ENCODE assay signal across 11 cellular contexts in the genomic region with DNA sequence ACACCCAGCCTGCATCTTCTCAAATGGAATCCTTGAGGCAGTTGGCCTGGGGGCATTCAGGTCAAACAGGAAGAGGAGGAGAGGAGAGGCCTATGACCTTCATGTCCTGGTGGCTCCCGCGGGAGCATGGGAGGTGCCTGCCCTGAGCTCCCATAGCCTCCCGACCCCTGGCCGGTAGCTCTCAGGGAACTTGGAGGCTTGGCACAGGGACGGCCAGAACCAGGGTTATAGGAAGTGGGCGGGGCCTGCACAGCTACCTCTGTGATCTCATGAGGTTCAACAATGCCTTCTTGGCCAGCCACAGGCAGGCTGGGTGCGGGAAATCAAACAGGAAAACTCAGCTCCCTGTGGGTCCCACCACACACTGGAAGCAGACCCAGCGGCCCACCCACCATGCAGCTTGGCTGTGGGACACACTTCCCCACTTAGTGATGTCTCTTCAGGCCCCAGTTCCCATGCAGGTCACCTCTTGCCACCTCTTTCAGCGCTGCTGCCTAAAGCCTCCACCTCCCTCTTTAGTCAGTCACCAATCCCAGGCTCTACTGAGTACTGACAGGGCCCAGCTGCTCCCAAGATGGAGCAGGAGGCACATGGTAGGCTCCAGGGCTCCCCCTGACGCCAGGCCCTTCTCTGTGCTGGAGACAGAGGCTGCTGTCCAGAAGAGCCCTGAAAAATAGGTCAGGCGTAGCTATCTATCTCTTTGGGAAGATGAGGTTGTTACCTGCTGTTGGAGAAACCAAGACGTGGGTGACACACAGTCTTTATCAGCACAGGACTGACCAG. TPM values are rescaled to one million over a fixed set of nuclear protein-coding genes. Genes with fewer than 3 reads are reported as not detected.
DNase-seq lines count a peak whose midpoint lies in the region; ATAC-seq and TF ChIP-seq lines count a peak whose summit lies in the region.
"Had no signal": no experiment of that assay in that cellular context is flagged by ENCODE, and none has a peak within 500 bp of the region (broad histone marks: within the 10 kb centered on the region; RNA-seq: fewer than 3 reads in every experiment).

A gene (minus strand): TSS at position 200 of the 783 bp plus-strand sequence. CDS start 1,065 bp downstream, outside the sequence.

- TF ChIP-seq POLR2A in spleen (IDR thresholded peaks at IDR 0.05) (no peak), Peyer's patch (IDR thresholded peaks at IDR 0.05) (no peak)

- H3K27me3 ChIP-seq in CD4-positive, alpha-beta T cell (ENCODE audit: control insufficient read depth, insufficient read depth, low read length): no peaks in the 10 kb centered on the region
- no peaks in the 10 kb centered on the region for H3K27me3 ChIP-seq in liver (ENCODE audit: control insufficient read depth in 4 of 4, insufficient read depth in 4 of 4, low read length in 3 of 4)
- H3K27me3 ChIP-seq in spleen (replicated peaks in 1 of 7): no peaks in the 10 kb centered on the region
- no peaks in the 10 kb centered on the region for H3K27me3 ChIP-seq in Peyer's patch

- H3K27me3 Mint-ChIP-seq in CD4-positive, alpha-beta T cell: no peaks in the 10 kb centered on the region
- peaks cover 20% of the 10 kb centered on the region for H3K27me3 Mint-ChIP-seq in HFFc6 (ENCODE audit: insufficient read depth)
- H3K27me3 Mint-ChIP-seq in brain: no peaks in the 10 kb centered on the region

- intact Hi-C loops in CD4-positive, alpha-beta T cell (cut with DNase I, micrococcal nuclease): no loop called here
- intact Hi-C loops in spleen (cut with DNase I; ENCODE audit: low total_unique reads): no loop called here

- H3K4me3 Mint-ChIP-seq in CD4-positive, alpha-beta T cell: no peak within 1 kb of the TSS
- H3K4me3 Mint-ChIP-seq in HFFc6 (no peak within 1 kb of the TSS; the same call in 1 of the 2 replicates), brain (no peak within 1 kb of the TSS)
- H3K4me3 Mint-ChIP-seq: activated T-helper 1 cell treated with anti-CD3 and anti-CD28 coated beads, Interleukin-12 subunit alpha, Interleukin-12 subunit beta, Interleukin-2, Interleukin-4 antibody, amounts not matched to agents 30 ng/mL and 10 ng/mL and 1 ng/mL, durations not matched to agents 14 hours and 24 hours and 36 hours had no signal

- no peaks in the 10 kb centered on the region for H3K9me3 ChIP-seq in CD4-positive, alpha-beta T cell (ENCODE audit: control insufficient read depth, low read length)
- no peaks in the 10 kb centered on the region for H3K9me3 ChIP-seq in liver (ENCODE audit: control insufficient read depth in 4 of 4, low read length in 3 of 4)
- H3K9me3 ChIP-seq in spleen: no peaks in the 10 kb centered on the region
- no peaks in the 10 kb centered on the region for H3K9me3 ChIP-seq in Peyer's patch
- H3K9me3 ChIP-seq: HAP-1, prostate gland had no signal

- H3K9ac ChIP-seq in liver (ENCODE audit: low read depth in 1 of 2, low read length in 2 of 2): no peak within 1 kb of the TSS

- no peak for TF ChIP-seq RAD21 in liver (IDR thresholded peaks at IDR 0.05)

- H3K4me1 ChIP-seq in liver (ENCODE audit: control insufficient read depth in 4 of 4, insufficient read depth in 4 of 4, low read length in 3 of 4) (no peaks in the 10 kb centered on the region), spleen (peaks cover 0 to 20% (median 7%) of the 10 kb centered on the region in 6 donors), Peyer's patch (no peaks in the 10 kb centered on the region)
- H3K4me1 ChIP-seq: HAP-1, prostate gland had no signal

- no peak for DNase-seq in CD4-positive, alpha-beta T cell
- peak; percentile 19 for DNase-seq in HFFc6
- no peak for DNase-seq in NK-92 (lab: John Stamatoyannopoulos, UW; ENCODE audit: unreplicated experiment)
- DNase-seq in spleen: no peak
- DNase-seq in Peyer's patch: no peak
- no peak for DNase-seq in NCI-H2227 treated with DMSO at 0.1 percent for 48 hours (lab: John Stamatoyannopoulos, UW)

- ATAC-seq in CD4-positive, alpha-beta T cell (ENCODE audit: poor library complexity): no peak

- peaks cover 13% of the 10 kb centered on the region for H3K4me1 Mint-ChIP-seq in CD4-positive, alpha-beta T cell (ENCODE audit: low read depth)
- H3K4me1 Mint-ChIP-seq in HFFc6 (ENCODE audit: low read depth): peaks cover 7% of the 10 kb centered on the region
- no peaks in the 10 kb centered on the region for H3K4me1 Mint-ChIP-seq in brain

- H3K27ac Mint-ChIP-seq in CD4-positive, alpha-beta T cell: peak within 1 kb of the TSS; percentile 42
- H3K27ac Mint-ChIP-seq in HFFc6 (peak within 1 kb of the TSS; percentile 63), brain (peak within 1 kb of the TSS in 3 of 5 experiments; percentile 17 to 43 (median 38))
- H3K27ac Mint-ChIP-seq: activated T-helper 1 cell treated with anti-CD3 and anti-CD28 coated beads, Interleukin-12 subunit alpha, Interleukin-12 subunit beta, Interleukin-2, Interleukin-4 antibody, amounts not matched to agents 30 ng/mL and 10 ng/mL and 1 ng/mL, durations not matched to agents 14 hours and 24 hours and 36 hours had no signal

- WGBS in liver: 60% methylated on average over 12 of the region's 12 CpGs
- WGBS in spleen, 5 donors: 59 to 72% (median 61%) methylated on average over 12 of the region's 12 CpGs

- peaks cover 0 to 18% (median 6%) of the 10 kb centered on the region in 4 donors for H3K36me3 ChIP-seq in liver (ENCODE audit: control insufficient read depth in 4 of 4, insufficient read depth in 3 of 4, low read depth in 1 of 4, low read length in 3 of 4)
- H3K36me3 ChIP-seq in spleen: peaks cover 0 to 68% (median 12%) of the 10 kb centered on the region in 6 donors
- peaks cover 0 to 30% (median 0%) of the 10 kb centered on the region in 3 donors for H3K36me3 ChIP-seq in Peyer's patch
- H3K36me3 ChIP-seq: prostate gland had no signal

- H3K27ac ChIP-seq in CD4-positive, alpha-beta T cell (ENCODE audit: low read depth, low read length): peak within 1 kb of the TSS; percentile 8
- H3K27ac ChIP-seq in liver (ENCODE audit: low read depth in 1 of 2, low read length in 2 of 2) (no peak within 1 kb of the TSS), spleen (peak within 1 kb of the TSS in 2 of 8 donors; percentile 26 to 30), Peyer's patch (no peak within 1 kb of the TSS)
- H3K27ac ChIP-seq: prostate gland had no signal

- CTCF ChIA-PET in CD4-positive, alpha-beta T cell (lab: Charles Lee): interaction anchor here (1.2 kb wide), 1 partner anchor 18 kb away, joined by 3 read pairs; no protein-coding TSS in a partner anchor

- no peaks in the 10 kb centered on the region for H3K9me3 Mint-ChIP-seq in CD4-positive, alpha-beta T cell
- H3K9me3 Mint-ChIP-seq in HFFc6 (no peaks in the 10 kb centered on the region), brain (peaks cover 0 to 2% (median 0%) of the 10 kb centered on the region in 5 experiments)
- H3K9me3 Mint-ChIP-seq: activated T-helper 1 cell treated with anti-CD3 and anti-CD28 coated beads, Interleukin-12 subunit alpha, Interleukin-12 subunit beta, Interleukin-2, Interleukin-4 antibody, amounts not matched to agents 30 ng/mL and 10 ng/mL and 1 ng/mL, durations not matched to agents 14 hours and 24 hours and 36 hours had no signal

- TF ChIP-seq CTCF in CD4-positive, alpha-beta T cell (IDR thresholded peaks at IDR 0.05): no peak
- TF ChIP-seq CTCF in HFFc6 (IDR thresholded peaks at IDR 0.05) (no peak), brain (conservative IDR thresholded peaks at IDR 0.05) (no peak), liver (IDR thresholded peaks at IDR 0.05; ENCODE audit: low read depth, low read length, missing input control) (no peak), spleen (IDR thresholded peaks at IDR 0.05 in 8 of 11, conservative IDR thresholded peaks at IDR 0.05 in 3 of 11) (no peak), Peyer's patch (IDR thresholded peaks at IDR 0.05) (no peak)

- H3K36me3 Mint-ChIP-seq in CD4-positive, alpha-beta T cell (ENCODE audit: low read depth): peaks cover 5% of the 10 kb centered on the region
- H3K36me3 Mint-ChIP-seq in HFFc6 (ENCODE audit: low read depth): peaks cover 15% of the 10 kb centered on the region; the same call in 1 of the 2 replicates
- peaks cover 22% of the 10 kb centered on the region for H3K36me3 Mint-ChIP-seq in brain

- H3K4me3 ChIP-seq in liver (ENCODE audit: low read depth in 1 of 3, low read length in 3 of 3) (no peak within 1 kb of the TSS), spleen (no peak within 1 kb of the TSS), Peyer's patch (no peak within 1 kb of the TSS)
- H3K4me3 ChIP-seq: HAP-1, prostate gland had no signal

- POLR2A ChIA-PET in CD4-positive, alpha-beta T cell (lab: Charles Lee): no interaction called here

TF ChIP-seq in liver, 16 proteins besides CTCF, POLR2A, EP300 and RAD21:
- TF ChIP-seq, protein P1, sequence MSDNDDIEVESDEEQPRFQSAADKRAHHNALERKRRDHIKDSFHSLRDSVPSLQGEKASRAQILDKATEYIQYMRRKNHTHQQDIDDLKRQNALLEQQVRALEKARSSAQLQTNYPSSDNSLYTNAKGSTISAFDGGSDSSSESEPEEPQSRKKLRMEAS (IDR thresholded peaks at IDR 0.05): no peak
- peak in 1 of 2 donors; percentile 4 for TF ChIP-seq HNF4A (conservative IDR thresholded peaks at IDR 0.05)
- no peak for TF ChIP-seq HNF4G (IDR thresholded peaks at IDR 0.05)
- TF ChIP-seq FOXA1 (IDR thresholded peaks at IDR 0.05): no peak
- peak; percentile 28 for TF ChIP-seq NR2F2 (IDR thresholded peaks at IDR 0.05)
- TF ChIP-seq, protein P2, sequence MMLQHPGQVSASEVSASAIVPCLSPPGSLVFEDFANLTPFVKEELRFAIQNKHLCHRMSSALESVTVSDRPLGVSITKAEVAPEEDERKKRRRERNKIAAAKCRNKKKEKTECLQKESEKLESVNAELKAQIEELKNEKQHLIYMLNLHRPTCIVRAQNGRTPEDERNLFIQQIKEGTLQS (IDR thresholded peaks at IDR 0.05): no peak
- peak in 1 of 2 donors; percentile 58 for TF ChIP-seq RXRA (IDR thresholded peaks at IDR 0.05)

RNA-seq across cellular contexts. Expression of the gene that starts here (rescaled TPM):
- under 1 TPM; 0.08 to 0.17 TPM for total RNA-seq in CD4-positive, alpha-beta T cell
- total RNA-seq in HFFc6 (2021; fragmentation: NEBNext Ultra II Directional; extraction: Animal tissue kit (Norgen Biotek cat#: 25700)): under 1 TPM in 4 of 6 experiments, not detected in 2; 0.07 to 0.17 (median 0.11) TPM
- polyA plus RNA-seq in brain (ENCODE audit: insufficient read depth, low read depth, low replicate concordance) (0.27 TPM), liver (under 1 TPM; 0.02 to 0.68 TPM), spleen (under 1 TPM; 0.21 to 0.38 (median 0.30) TPM)
- total RNA-seq in liver (under 1 TPM; 0.09 to 0.67 TPM), spleen (1 to 10 TPM in 3 of 7 donors, under 1 TPM in 4; 0.27 to 1.7 (median 0.85) TPM), Peyer's patch (1 to 10 TPM in 1 of 4 donors, under 1 TPM in 2, not detected in 1; 0.85 to 1.6 (median 0.88) TPM)

Comparison
In these comparisons a context has a peak if more than half of its experiments do, and no peak if none do; other contexts are left out.
1. Peak in DNase-seq in HFFc6; RNA of the gene not detected or under 1 TPM.